17 cellular contexts compared by ENCODE assay signal in the genomic region with DNA sequence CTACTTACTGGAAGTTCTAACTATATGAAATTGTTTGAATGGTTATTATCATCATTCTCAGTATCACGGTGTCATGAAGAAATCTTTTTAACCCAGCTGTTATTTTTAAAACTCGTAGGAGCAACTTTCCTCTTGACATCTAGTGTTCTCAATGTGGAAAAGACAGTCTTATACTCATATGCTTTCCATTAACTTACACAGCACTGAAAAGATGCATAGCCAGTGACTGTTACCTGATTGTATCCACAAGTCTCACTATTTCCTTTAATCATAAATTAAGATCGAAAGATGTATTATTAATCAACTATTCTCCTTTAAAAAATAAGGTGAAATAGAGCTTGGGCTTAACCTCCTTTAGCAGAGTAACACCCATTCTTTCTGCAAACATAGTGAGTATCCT. TPM values are rescaled to one million over a fixed set of nuclear protein-coding genes. Genes with fewer than 3 reads are reported as not detected.
DNase-seq lines count a peak whose midpoint lies in the region; ATAC-seq, FAIRE-seq and TF ChIP-seq lines count a peak whose summit lies in the region.
"Had no signal": no experiment of that assay in that cellular context is flagged by ENCODE, and none has a peak within 500 bp of the region (broad histone marks: within the 10 kb centered on the region; RNA-seq: fewer than 3 reads in every experiment).

No MANE protein-coding gene starts in this region.

- H3K4me1 ChIP-seq in Loucy (ENCODE audit: insufficient read depth, low read length, poor library complexity, severe bottlenecking) = peaks cover 39% of the 10 kb centered on the region
- H3K4me1 ChIP-seq in astrocyte (ENCODE audit: insufficient read depth, low read length) = peaks cover 39% of the 10 kb centered on the region
- H3K4me1 ChIP-seq: BLaER1 treated with 17β-estradiol and CSF1 and Interleukin-3, amounts not matched to agents 10 nM and 100 nM had no signal

- H3K4me3 ChIP-seq in AG10803 (ENCODE audit: low read length) = no peak overlapping the region
- H3K4me3 ChIP-seq in Loucy (ENCODE audit: low read length, poor library complexity, severe bottlenecking) = no peak overlapping the region
- no peak overlapping the region for H3K4me3 ChIP-seq in astrocyte (ENCODE audit: insufficient read depth, low read depth, low read length)
- no peak overlapping the region for H3K4me3 ChIP-seq in fibroblast of the aortic adventitia (ENCODE audit: low read depth, low read length)
- H3K4me3 ChIP-seq: BLaER1 treated with 17β-estradiol and CSF1 and Interleukin-3, amounts not matched to agents 10 nM and 100 nM; GM12878; HAP-1 had no signal

- no peaks in the 10 kb centered on the region for H3K79me2 ChIP-seq in Loucy (ENCODE audit: insufficient read depth, low read length)
- H3K79me2 ChIP-seq in astrocyte (ENCODE audit: insufficient read depth, low read length) = no peaks in the 10 kb centered on the region

- H3K36me3 Mint-ChIP-seq in astrocyte (ENCODE audit: low read depth, unreplicated experiment) = no peaks in the 10 kb centered on the region
- peaks cover 5% of the 10 kb centered on the region for H3K36me3 Mint-ChIP-seq in stimulated activated memory B cell treated with anti-CD40 and anti-IgM and Interleukin-4, amounts not matched to agents 10 μg/mL and 1 μg/mL and 100 μg/mL, for 72 hours

- peaks cover 5% of the 10 kb centered on the region for H3K9me3 Mint-ChIP-seq in astrocyte (ENCODE audit: unreplicated experiment)
- H3K9me3 Mint-ChIP-seq in stimulated activated memory B cell treated with anti-CD40 and anti-IgM and Interleukin-4, amounts not matched to agents 10 μg/mL and 1 μg/mL and 100 μg/mL, for 72 hours = peaks cover 3% of the 10 kb centered on the region

- H3K27ac Mint-ChIP-seq in astrocyte (ENCODE audit: unreplicated experiment) = no peak overlapping the region
- H3K27ac Mint-ChIP-seq in stimulated activated memory B cell treated with anti-CD40 and anti-IgM and Interleukin-4, amounts not matched to agents 10 μg/mL and 1 μg/mL and 100 μg/mL, for 72 hours = no peak overlapping the region
- H3K27ac Mint-ChIP-seq: CD4-positive, CD25-positive, alpha-beta regulatory T cell had no signal

- no peak overlapping the region for H3K9ac ChIP-seq in Loucy (ENCODE audit: low read depth, low read length, poor library complexity, severe bottlenecking)
- H3K9ac ChIP-seq in astrocyte (ENCODE audit: low read length) = no peak overlapping the region
- H3K9ac ChIP-seq: BLaER1 treated with 17β-estradiol and CSF1 and Interleukin-3, amounts not matched to agents 10 nM and 100 nM had no signal

- H3F3A ChIP-seq in Loucy (ENCODE audit: low read depth) = no peaks in the 10 kb centered on the region

- no peaks in the 10 kb centered on the region for H3K27me3 Mint-ChIP-seq in astrocyte (ENCODE audit: low read depth, unreplicated experiment)
- no peaks in the 10 kb centered on the region for H3K27me3 Mint-ChIP-seq in stimulated activated memory B cell treated with anti-CD40 and anti-IgM and Interleukin-4, amounts not matched to agents 10 μg/mL and 1 μg/mL and 100 μg/mL, for 72 hours
- H3K27me3 Mint-ChIP-seq: CD4-positive, CD25-positive, alpha-beta regulatory T cell had no signal

- H4K20me1 ChIP-seq in Loucy (ENCODE audit: insufficient read depth, low read length, poor library complexity, severe bottlenecking) (no peaks in the 10 kb centered on the region), astrocyte (ENCODE audit: insufficient read depth, low read length) (no peaks in the 10 kb centered on the region)
- H4K20me1 ChIP-seq: BLaER1 treated with 17β-estradiol and CSF1 and Interleukin-3, amounts not matched to agents 10 nM and 100 nM had no signal

- 0 out of 2 replicates have a peak, but pooled peaks cover 1% of the 10 kb centered on the region for H3K9me3 ChIP-seq in Loucy (ENCODE audit: insufficient read depth, low read depth, low read length)
- no peaks in the 10 kb centered on the region for H3K9me3 ChIP-seq in astrocyte (ENCODE audit: insufficient read depth, low read depth, low read length)
- H3K9me3 ChIP-seq: HAP-1 had no signal

- H3K27me3 ChIP-seq in Loucy (ENCODE audit: insufficient read depth, low read length, poor library complexity, severe bottlenecking) (no peaks in the 10 kb centered on the region), astrocyte (ENCODE audit: insufficient read depth, low read length) (no peaks in the 10 kb centered on the region)
- H3K27me3 ChIP-seq: BLaER1 treated with 17β-estradiol and CSF1 and Interleukin-3, amounts not matched to agents 10 nM and 100 nM had no signal

- no peak for ATAC-seq in GM18520 (IDR thresholded peaks at IDR 0.05; ENCODE audit: unreplicated experiment)
- ATAC-seq in stimulated activated memory B cell treated with anti-CD40 and anti-IgM and Interleukin-4, amounts not matched to agents 10 μg/mL and 1 μg/mL and 100 μg/mL, for 72 hours = no peak

- H2AFZ ChIP-seq in Loucy (ENCODE audit: low read length) (no peak overlapping the region), astrocyte (ENCODE audit: low read depth, low read length) (no peak overlapping the region)

- H3K36me3 ChIP-seq in Loucy (ENCODE audit: insufficient read depth, low read length) = no peaks in the 10 kb centered on the region
- no peaks in the 10 kb centered on the region for H3K36me3 ChIP-seq in astrocyte (ENCODE audit: insufficient read depth, low read length)
- H3K36me3 ChIP-seq: BLaER1 treated with 17β-estradiol and CSF1 and Interleukin-3, amounts not matched to agents 10 nM and 100 nM; HAP-1 had no signal

- H3K27ac ChIP-seq in astrocyte (ENCODE audit: low read depth, low read length) = no peak overlapping the region
- H3K27ac ChIP-seq: BLaER1 treated with 17β-estradiol and CSF1 and Interleukin-3, amounts not matched to agents 10 nM and 100 nM had no signal

- peaks cover 40% of the 10 kb centered on the region for H3K4me1 Mint-ChIP-seq in astrocyte (ENCODE audit: low read depth, unreplicated experiment)
- peaks cover 42% of the 10 kb centered on the region for H3K4me1 Mint-ChIP-seq in stimulated activated memory B cell treated with anti-CD40 and anti-IgM and Interleukin-4, amounts not matched to agents 10 μg/mL and 1 μg/mL and 100 μg/mL, for 72 hours

- TF ChIP-seq CTCF in AG10803 (conservative IDR thresholded peaks at IDR 0.05; ENCODE audit: low read length) (no peak), Loucy (conservative IDR thresholded peaks at IDR 0.05; ENCODE audit: low read length) (no peak), astrocyte (IDR thresholded peaks at IDR 0.05; ENCODE audit: insufficient read depth, low read depth, low read length) (no peak), fibroblast of the aortic adventitia (IDR thresholded peaks at IDR 0.05; ENCODE audit: insufficient read depth, low read length) (no peak)

- no peak overlapping the region for H3K4me3 Mint-ChIP-seq in astrocyte (ENCODE audit: unreplicated experiment)
- H3K4me3 Mint-ChIP-seq in stimulated activated memory B cell treated with anti-CD40 and anti-IgM and Interleukin-4, amounts not matched to agents 10 μg/mL and 1 μg/mL and 100 μg/mL, for 72 hours = no peak overlapping the region
- H3K4me3 Mint-ChIP-seq: CD4-positive, CD25-positive, alpha-beta regulatory T cell had no signal

- H3K9me2 ChIP-seq in Loucy (replicated peaks; ENCODE audit: low read depth, low read length) = no peaks in the 10 kb centered on the region

- peak overlapping the region; percentile 45 for H3K4me2 ChIP-seq in Loucy (ENCODE audit: low read depth, low read length, poor library complexity, severe bottlenecking)
- H3K4me2 ChIP-seq in astrocyte (ENCODE audit: low read length) = no peak overlapping the region
- H3K4me2 ChIP-seq: BLaER1 treated with 17β-estradiol and CSF1 and Interleukin-3, amounts not matched to agents 10 nM and 100 nM had no signal

- peak; percentile 73 for FAIRE-seq in astrocyte (lab: Jason Lieb, UNC)
- FAIRE-seq: GM12878, GM18507, H1 had no signal

- DNase-seq in AG10803 (ENCODE audit: low read depth) (peak; percentile 49), astrocyte (ENCODE audit: low read depth) (peak; percentile 45), fibroblast of the aortic adventitia (ENCODE audit: low read depth) (peak; percentile 15), NOMO-1 treated with dmso at 0.1 percent for 144 hours (lab: John Stamatoyannopoulos, UW; ENCODE audit: unreplicated experiment) (no peak)
- DNase-seq: 8988T; Calu3; CD4-positive, CD25-positive, alpha-beta regulatory T cell; DMS 273 treated with DMSO at 0.1 percent for 48 hours; KBM-7 had no signal

RNA-seq across cellular contexts. Expression of a gene that starts 59.7 kb away (rescaled TPM):
- 3.0 and 3.3 TPM in 2 replicates for total RNA-seq in astrocyte
- 0.49 and 2.0 TPM in 2 replicates for total RNA-seq in fibroblast of the aortic adventitia (ENCODE audit: low replicate concordance)
